ENCODE assay signal across 24 cellular contexts in genomic region chr3:52405066-52405465, GRCh38. TPM values are rescaled to one million over a fixed set of nuclear protein-coding genes. Genes with fewer than 3 reads are reported as not detected.
DNase-seq lines count a peak whose midpoint lies in the region; ATAC-seq and TF ChIP-seq lines count a peak whose summit lies in the region.
"Had no signal": no experiment of that assay in that cellular context is flagged by ENCODE, and none has a peak within 500 bp of the region (broad histone marks: within the 10 kb centered on the region; RNA-seq: fewer than 3 reads in every experiment).

No MANE protein-coding gene starts in this region.

- H3K4me1 Mint-ChIP-seq in T-helper 2 cell treated with Interferon-gamma antibody and Interleukin-4, amounts not matched to agents 5 μg/mL and 100 μg/mL, for 36 hours (ENCODE audit: low read depth), result peaks cover 10% of the 10 kb centered on the region
- peaks cover 17% of the 10 kb centered on the region for H3K4me1 Mint-ChIP-seq in CD4-positive, alpha-beta T cell (ENCODE audit: low read depth)
- peaks cover 15% of the 10 kb centered on the region for H3K4me1 Mint-ChIP-seq in osteocyte (ENCODE audit: unreplicated experiment)
- H3K4me1 Mint-ChIP-seq in activated T-helper 1 cell treated with anti-CD3 and anti-CD28 coated beads, Interleukin-12 subunit alpha, Interleukin-12 subunit beta, Interleukin-2, Interleukin-4 antibody, amounts not matched to agents 30 ng/mL and 10 ng/mL and 1 ng/mL, durations not matched to agents 14 hours and 24 hours and 36 hours (ENCODE audit: low read depth), result peaks cover 13% of the 10 kb centered on the region

- peaks cover 55% of the 10 kb centered on the region for H3K36me3 Mint-ChIP-seq in T-helper 2 cell treated with Interferon-gamma antibody and Interleukin-4, amounts not matched to agents 5 μg/mL and 100 μg/mL, for 36 hours (ENCODE audit: low read depth)
- peaks cover 96% of the 10 kb centered on the region for H3K36me3 Mint-ChIP-seq in CD4-positive, alpha-beta T cell (ENCODE audit: low read depth)
- peaks cover 32% of the 10 kb centered on the region for H3K36me3 Mint-ChIP-seq in osteocyte (ENCODE audit: unreplicated experiment)
- peaks cover 50% of the 10 kb centered on the region for H3K36me3 Mint-ChIP-seq in activated T-helper 1 cell treated with anti-CD3 and anti-CD28 coated beads, Interleukin-12 subunit alpha, Interleukin-12 subunit beta, Interleukin-2, Interleukin-4 antibody, amounts not matched to agents 30 ng/mL and 10 ng/mL and 1 ng/mL, durations not matched to agents 14 hours and 24 hours and 36 hours (ENCODE audit: low read depth)

- no peaks in the 10 kb centered on the region for H3K27me3 Mint-ChIP-seq in T-helper 2 cell treated with Interferon-gamma antibody and Interleukin-4, amounts not matched to agents 5 μg/mL and 100 μg/mL, for 36 hours (ENCODE audit: low read depth)
- H3K27me3 Mint-ChIP-seq in CD4-positive, alpha-beta T cell, result no peaks in the 10 kb centered on the region
- no peaks in the 10 kb centered on the region for H3K27me3 Mint-ChIP-seq in osteocyte (ENCODE audit: unreplicated experiment)
- no peaks in the 10 kb centered on the region for H3K27me3 Mint-ChIP-seq in activated T-helper 1 cell treated with anti-CD3 and anti-CD28 coated beads, Interleukin-12 subunit alpha, Interleukin-12 subunit beta, Interleukin-2, Interleukin-4 antibody, amounts not matched to agents 30 ng/mL and 10 ng/mL and 1 ng/mL, durations not matched to agents 14 hours and 24 hours and 36 hours (ENCODE audit: insufficient read depth)
- H3K27me3 Mint-ChIP-seq: activated CD4-positive, alpha-beta memory T cell treated with anti-CD3 and anti-CD28 coated beads, Interleukin-2, amount 10 ng/mL, durations not matched to agents 7 days and 5 days; activated naive CD8-positive, alpha-beta T cell; central memory CD8-positive, alpha-beta T cell had no signal

- no peaks in the 10 kb centered on the region for H3K36me3 ChIP-seq in ovary

- intact Hi-C loops in CD4-positive, alpha-beta T cell (cut with DNase I, micrococcal nuclease), result loop anchor here in 1 of 2 experiments (5.0 kb wide), 3 partner anchors 168 to 408 kb away; partner anchors contain the start of genes RPL29 and TWF2
- intact Hi-C loops in ovary (cut with DNase I), result loop anchor here in 1 of 4 donors (10.0 kb wide), 1 partner anchor 120 kb away; the partner anchor contains the start of gene GLYCTK
- intact Hi-C loops in activated T-helper 1 cell treated with anti-CD3 and anti-CD28 coated beads, Interleukin-12 subunit alpha, Interleukin-12 subunit beta, Interleukin-2, Interleukin-4 antibody, amounts not matched to agents 30 ng/mL and 10 ng/mL and 1 ng/mL, durations not matched to agents 14 hours and 24 hours and 36 hours (cut with micrococcal nuclease), result no loop called here

- H3K4me3 Mint-ChIP-seq in T-helper 2 cell treated with Interferon-gamma antibody and Interleukin-4, amounts not matched to agents 5 μg/mL and 100 μg/mL, for 36 hours, result no peak overlapping the region
- peak overlapping the region; percentile 51 for H3K4me3 Mint-ChIP-seq in CD4-positive, alpha-beta T cell
- H3K4me3 Mint-ChIP-seq in osteocyte (ENCODE audit: unreplicated experiment), result no peak overlapping the region
- no peak overlapping the region for H3K4me3 Mint-ChIP-seq in activated T-helper 1 cell treated with anti-CD3 and anti-CD28 coated beads, Interleukin-12 subunit alpha, Interleukin-12 subunit beta, Interleukin-2, Interleukin-4 antibody, amounts not matched to agents 30 ng/mL and 10 ng/mL and 1 ng/mL, durations not matched to agents 14 hours and 24 hours and 36 hours
- H3K4me3 Mint-ChIP-seq: activated CD4-positive, alpha-beta memory T cell treated with anti-CD3 and anti-CD28 coated beads, Interleukin-2, amount 10 ng/mL, durations not matched to agents 7 days and 5 days; activated naive CD8-positive, alpha-beta T cell; central memory CD8-positive, alpha-beta T cell; mesothelial cell of epicardium had no signal

- no peaks in the 10 kb centered on the region for H3K27me3 ChIP-seq in CD4-positive, alpha-beta T cell (ENCODE audit: control insufficient read depth, insufficient read depth, low read length)
- no peaks in the 10 kb centered on the region for H3K27me3 ChIP-seq in foreskin keratinocyte
- no peaks in the 10 kb centered on the region for H3K27me3 ChIP-seq in ovary
- H3K27me3 ChIP-seq: left lung had no signal

- POLR2A ChIA-PET in CD4-positive, alpha-beta T cell (lab: Charles Lee), result no interaction called here

- CTCF ChIA-PET in CD4-positive, alpha-beta T cell (lab: Charles Lee), result interaction anchor here (1.0 kb wide), 1 partner anchor 36 kb away, joined by 3 read pairs; no protein-coding TSS in a partner anchor

- peaks cover 33% of the 10 kb centered on the region for H3K4me1 ChIP-seq in foreskin keratinocyte
- peaks cover 3% of the 10 kb centered on the region for H3K4me1 ChIP-seq in ovary (ENCODE audit: insufficient read depth)

- no peak for TF ChIP-seq POLR2A in ovary (IDR thresholded peaks at IDR 0.05)

- H3K27ac Mint-ChIP-seq in T-helper 2 cell treated with Interferon-gamma antibody and Interleukin-4, amounts not matched to agents 5 μg/mL and 100 μg/mL, for 36 hours, result peak overlapping the region; percentile 53
- no peak overlapping the region for H3K27ac Mint-ChIP-seq in CD4-positive, alpha-beta T cell
- no peak overlapping the region for H3K27ac Mint-ChIP-seq in osteocyte (ENCODE audit: unreplicated experiment)
- no peak overlapping the region for H3K27ac Mint-ChIP-seq in activated T-helper 1 cell treated with anti-CD3 and anti-CD28 coated beads, Interleukin-12 subunit alpha, Interleukin-12 subunit beta, Interleukin-2, Interleukin-4 antibody, amounts not matched to agents 30 ng/mL and 10 ng/mL and 1 ng/mL, durations not matched to agents 14 hours and 24 hours and 36 hours
- H3K27ac Mint-ChIP-seq: activated CD4-positive, alpha-beta memory T cell treated with anti-CD3 and anti-CD28 coated beads, Interleukin-2, amount 10 ng/mL, durations not matched to agents 7 days and 5 days; activated naive CD8-positive, alpha-beta T cell; mesothelial cell of epicardium; nephron had no signal

- no peak for DNase-seq in T-helper 2 cell treated with Interferon-gamma antibody and Interleukin-4, amounts not matched to agents 5 μg/mL and 100 μg/mL, for 36 hours (ENCODE audit: low spot score)
- no peak for DNase-seq in T-helper 2 cell
- DNase-seq in CD4-positive, alpha-beta T cell, result no peak
- DNase-seq in foreskin keratinocyte, result no peak
- peak in 3 of 5 donors; percentile 9 to 31 (median 13) for DNase-seq in ovary
- no peak for DNase-seq in osteocyte (ENCODE audit: extremely low spot score, unreplicated experiment)
- DNase-seq in activated T-helper 1 cell treated with anti-CD3 and anti-CD28 coated beads, Interleukin-12 subunit alpha, Interleukin-12 subunit beta, Interleukin-2, Interleukin-4 antibody, amounts not matched to agents 30 ng/mL and 10 ng/mL and 1 ng/mL, durations not matched to agents 14 hours and 24 hours and 36 hours (ENCODE audit: low spot score), result no peak
- no peak for DNase-seq in A172 (ENCODE audit: low spot score)
- DNase-seq: activated CD4-positive, alpha-beta memory T cell treated with anti-CD3 and anti-CD28 coated beads, Interleukin-2, amount 10 ng/mL, durations not matched to agents 7 days and 5 days; AML-193; DMS53; left lung; NCI-H187; NCI-H524 treated with DMSO at 0.1 percent for 48 hours; stimulated activated CD8-positive, alpha-beta memory T cell treated with anti-CD3 and anti-CD28 coated beads, Interleukin-4, amount 100 ng/mL, for 48 hours had no signal

- ATAC-seq in CD4-positive, alpha-beta T cell (ENCODE audit: poor library complexity), result no peak
- ATAC-seq in foreskin keratinocyte, result no peak
- ATAC-seq: activated CD4-positive, CD25-positive, alpha-beta regulatory T cell treated with anti-CD3 and anti-CD28 coated beads, Interleukin-2, amount 50 U/mL, for 24 hours; left lung had no signal

- 82 to 93% (median 92%) methylated on average over 6 of the region's 6 CpGs for WGBS in ovary, 3 donors

- no peak overlapping the region for H3K27ac ChIP-seq in CD4-positive, alpha-beta T cell (ENCODE audit: low read depth, low read length)
- peak overlapping the region; percentile 42 for H3K27ac ChIP-seq in foreskin keratinocyte
- H3K27ac ChIP-seq in ovary, result no peak overlapping the region
- H3K27ac ChIP-seq: HL-60, left lung had no signal

- TF ChIP-seq EP300 in ovary (IDR thresholded peaks at IDR 0.05), result no peak

- H3K9me3 ChIP-seq in CD4-positive, alpha-beta T cell (ENCODE audit: control insufficient read depth, low read length), result no peaks in the 10 kb centered on the region
- no peaks in the 10 kb centered on the region for H3K9me3 ChIP-seq in ovary
- H3K9me3 ChIP-seq: left lung had no signal

- TF ChIP-seq CTCF in CD4-positive, alpha-beta T cell (IDR thresholded peaks at IDR 0.05), result no peak
- no peak for TF ChIP-seq CTCF in foreskin keratinocyte (conservative IDR thresholded peaks at IDR 0.05)
- no peak for TF ChIP-seq CTCF in ovary (IDR thresholded peaks at IDR 0.05)
- no peak for TF ChIP-seq CTCF in osteocyte (IDR thresholded peaks at IDR 0.05)

- no peak overlapping the region for H3K4me3 ChIP-seq in ovary
- H3K4me3 ChIP-seq: left lung had no signal

- H3K9me3 Mint-ChIP-seq in T-helper 2 cell treated with Interferon-gamma antibody and Interleukin-4, amounts not matched to agents 5 μg/mL and 100 μg/mL, for 36 hours, result no peaks in the 10 kb centered on the region
- no peaks in the 10 kb centered on the region for H3K9me3 Mint-ChIP-seq in CD4-positive, alpha-beta T cell
- no peaks in the 10 kb centered on the region for H3K9me3 Mint-ChIP-seq in osteocyte (ENCODE audit: unreplicated experiment)
- H3K9me3 Mint-ChIP-seq in activated T-helper 1 cell treated with anti-CD3 and anti-CD28 coated beads, Interleukin-12 subunit alpha, Interleukin-12 subunit beta, Interleukin-2, Interleukin-4 antibody, amounts not matched to agents 30 ng/mL and 10 ng/mL and 1 ng/mL, durations not matched to agents 14 hours and 24 hours and 36 hours, result no peaks in the 10 kb centered on the region
- H3K9me3 Mint-ChIP-seq: activated CD4-positive, alpha-beta memory T cell treated with anti-CD3 and anti-CD28 coated beads, Interleukin-2, amount 10 ng/mL, durations not matched to agents 7 days and 5 days; central memory CD8-positive, alpha-beta T cell; mesothelial cell of epicardium; nephron had no signal

RNA-seq across cellular contexts. Expression of gene BAP1, which starts 4.7 kb away (rescaled TPM):
- total RNA-seq in CD4-positive, alpha-beta T cell, result 100 to 1,000 TPM; 149 to 157 TPM
- 126 and 128 TPM in 2 replicates for total RNA-seq in foreskin keratinocyte
- 111 and 114 TPM in 2 replicates for polyA plus RNA-seq in foreskin keratinocyte
- 10 to 100 TPM; 31.7 to 71.0 (median 63.8) TPM for total RNA-seq in ovary
- 10 to 100 TPM; 45.5 to 56.6 TPM for polyA plus RNA-seq in ovary
- 108 and 112 TPM in 2 replicates for total RNA-seq in osteocyte
- 104 and 113 TPM in 2 replicates for total RNA-seq in activated T-helper 1 cell treated with anti-CD3 and anti-CD28 coated beads, Interleukin-12 subunit alpha, Interleukin-12 subunit beta, Interleukin-2, Interleukin-4 antibody, amounts not matched to agents 30 ng/mL and 10 ng/mL and 1 ng/mL, durations not matched to agents 14 hours and 24 hours and 36 hours
- 84.6 and 122 TPM in 2 replicates for total RNA-seq in A172 (2014; rRNA removed; shearing (Covaris generic))

RNA-seq across cellular contexts. Expression of gene PHF7, which starts 5.4 kb away (rescaled TPM):
- total RNA-seq in CD4-positive, alpha-beta T cell, result 10 to 100 TPM; 13.3 to 13.8 TPM
- 8.2 and 8.6 TPM in 2 replicates for total RNA-seq in foreskin keratinocyte
- 4.9 and 5.6 TPM in 2 replicates for polyA plus RNA-seq in foreskin keratinocyte
- total RNA-seq in ovary, result 10 to 100 TPM in 1 of 7 donors, 1 to 10 TPM in 6; 2.5 to 18.2 (median 6.2) TPM
- 1 to 10 TPM; 3.7 to 8.9 TPM for polyA plus RNA-seq in ovary
- total RNA-seq in osteocyte, result 6.5 and 7.8 TPM in 2 replicates
- total RNA-seq in activated T-helper 1 cell treated with anti-CD3 and anti-CD28 coated beads, Interleukin-12 subunit alpha, Interleukin-12 subunit beta, Interleukin-2, Interleukin-4 antibody, amounts not matched to agents 30 ng/mL and 10 ng/mL and 1 ng/mL, durations not matched to agents 14 hours and 24 hours and 36 hours, result 11.1 and 11.4 TPM in 2 replicates
- total RNA-seq in A172 (2014; rRNA removed; shearing (Covaris generic)), result 14.2 and 15.6 TPM in 2 replicates

RNA-seq across cellular contexts. Expression of gene SEMA3G, which starts 39.8 kb away (rescaled TPM):
- total RNA-seq in CD4-positive, alpha-beta T cell, result under 1 TPM; 0.34 to 0.69 TPM
- 0.10 and 0.21 TPM in 2 replicates for total RNA-seq in foreskin keratinocyte
- 0.06 and 0.11 TPM in 2 replicates for polyA plus RNA-seq in foreskin keratinocyte
- total RNA-seq in ovary, result 10 to 100 TPM in 1 of 7 donors, 1 to 10 TPM in 6; 1.5 to 12.3 (median 3.7) TPM
- polyA plus RNA-seq in ovary, result 10 to 100 TPM in 1 of 2 donors, 1 to 10 TPM in 1; 8.2 to 11.9 TPM
- not detected in 2 replicates for total RNA-seq in osteocyte
- 0.13 TPM in 1 of 2 replicates, not detected in the other for total RNA-seq in activated T-helper 1 cell treated with anti-CD3 and anti-CD28 coated beads, Interleukin-12 subunit alpha, Interleukin-12 subunit beta, Interleukin-2, Interleukin-4 antibody, amounts not matched to agents 30 ng/mL and 10 ng/mL and 1 ng/mL, durations not matched to agents 14 hours and 24 hours and 36 hours
- 0.05 and 0.07 TPM in 2 replicates for total RNA-seq in A172 (2014; rRNA removed; shearing (Covaris generic))
- total RNA-seq: fibroblast of villous mesenchyme had no signal

RNA-seq across cellular contexts. Expression of gene TNNC1, which starts 48.8 kb away (rescaled TPM):
- total RNA-seq in CD4-positive, alpha-beta T cell, result 1 to 10 TPM; 5.3 to 6.6 TPM
- total RNA-seq in foreskin keratinocyte (not detected in 2 replicates), ovary (1 to 10 TPM in 3 of 7 donors, under 1 TPM in 4; 0.31 to 2.3 (median 0.88) TPM), osteocyte (0.60 TPM in 1 of 2 replicates, not detected in the other)
- polyA plus RNA-seq in foreskin keratinocyte (0.19 TPM in 2 replicates), ovary (1 to 10 TPM; 1.6 to 1.8 TPM)
- total RNA-seq in activated T-helper 1 cell treated with anti-CD3 and anti-CD28 coated beads, Interleukin-12 subunit alpha, Interleukin-12 subunit beta, Interleukin-2, Interleukin-4 antibody, amounts not matched to agents 30 ng/mL and 10 ng/mL and 1 ng/mL, durations not matched to agents 14 hours and 24 hours and 36 hours, result 0.32 and 0.67 TPM in 2 replicates
- 16.5 and 36.6 TPM in 2 replicates for total RNA-seq in A172 (2014; rRNA removed; shearing (Covaris generic))
- total RNA-seq: endothelial cell of umbilical vein, RPMI7951 had no signal

RNA-seq across cellular contexts. Expression of gene NISCH, which starts 50.3 kb away (rescaled TPM):
- 100 to 1,000 TPM; 160 to 163 TPM for total RNA-seq in CD4-positive, alpha-beta T cell
- total RNA-seq in foreskin keratinocyte (40.3 and 52.9 TPM in 2 replicates), ovary (100 to 1,000 TPM in 4 of 7 donors, 10 to 100 TPM in 3; 73.6 to 142 (median 102) TPM), osteocyte (130 and 138 TPM in 2 replicates)
- polyA plus RNA-seq in foreskin keratinocyte (20.9 and 23.9 TPM in 2 replicates), ovary (10 to 100 TPM; 74.7 to 77.7 TPM)
- 72.0 and 74.2 TPM in 2 replicates for total RNA-seq in activated T-helper 1 cell treated with anti-CD3 and anti-CD28 coated beads, Interleukin-12 subunit alpha, Interleukin-12 subunit beta, Interleukin-2, Interleukin-4 antibody, amounts not matched to agents 30 ng/mL and 10 ng/mL and 1 ng/mL, durations not matched to agents 14 hours and 24 hours and 36 hours
- total RNA-seq in A172 (2014; rRNA removed; shearing (Covaris generic)), result 25.7 and 46.1 TPM in 2 replicates

Comparison
In these comparisons a context has a peak if more than half of its experiments do, and no peak if none do; other contexts are left out.
1. DNase-seq: peak in ovary (3 of 5); none in T-helper 2 cell treated with Interferon-gamma antibody and Interleukin-4, amounts not matched to agents 5 μg/mL and 100 μg/mL, for 36 hours (single experiment), T-helper 2 cell (0 of 5), CD4-positive, alpha-beta T cell (0 of 10), foreskin keratinocyte (0 of 2), osteocyte (single experiment), activated T-helper 1 cell treated with anti-CD3 and anti-CD28 coated beads, Interleukin-12 subunit alpha, Interleukin-12 subunit beta, Interleukin-2, Interleukin-4 antibody, amounts not matched to agents 30 ng/mL and 10 ng/mL and 1 ng/mL, durations not matched to agents 14 hours and 24 hours and 36 hours (single experiment) and A172 (single experiment).